In the genomic region with DNA sequence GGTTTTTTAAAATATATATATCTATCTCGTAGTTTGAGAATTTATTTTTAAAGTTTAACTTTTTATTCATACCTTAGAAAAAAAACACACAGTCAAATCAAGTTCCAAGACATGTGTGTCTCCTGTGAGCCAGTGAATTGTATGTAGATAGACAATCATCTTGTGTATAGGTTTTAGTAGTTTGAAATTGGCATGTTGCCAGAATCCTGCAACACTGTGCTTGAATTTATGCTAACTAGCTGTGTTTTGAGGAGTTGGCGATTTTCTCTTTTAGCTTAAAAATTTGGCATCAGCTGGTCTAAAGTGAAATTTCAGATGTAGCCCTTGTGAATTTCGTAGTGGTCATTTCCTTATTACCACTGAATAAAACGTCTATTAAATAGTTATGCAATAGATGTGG, we compare ENCODE assay signal across 15 cellular contexts.
"Had no signal": no experiment of that assay in that cellular context is flagged by ENCODE, and none has a peak within 500 bp of the region (broad histone marks: within the 10 kb centered on the region; RNA-seq: fewer than 3 reads in every experiment).

No MANE protein-coding gene starts in this region.

- H3K9me3 Mint-ChIP-seq: activated B cell treated with CpG ODN at 0.5 μM for 24 hours; activated CD4-positive, alpha-beta memory T cell treated with anti-CD3 and anti-CD28 coated beads, Interleukin-2, amount 10 ng/mL, durations not matched to agents 7 days and 5 days; activated naive CD8-positive, alpha-beta T cell treated with anti-CD3 and anti-CD28 coated beads for 36 hours; effector memory CD8-positive, alpha-beta T cell; naive B cell; neural crest cell; stimulated activated naive B cell treated with anti-CD40 and anti-IgM and Interleukin-4, amounts not matched to agents 10 μg/mL and 1 μg/mL and 100 μg/mL, for 72 hours had no signal

- H3K36me3 Mint-ChIP-seq: activated CD8-positive, alpha-beta memory T cell treated with anti-CD3 and anti-CD28 coated beads, Interleukin-2, amount 10 ng/mL, durations not matched to agents 7 days and 5 days; activated naive CD8-positive, alpha-beta T cell treated with anti-CD3 and anti-CD28 coated beads for 36 hours; naive B cell; stimulated activated naive B cell treated with anti-CD40 and anti-IgM and Interleukin-4, amounts not matched to agents 10 μg/mL and 1 μg/mL and 100 μg/mL, for 72 hours had no signal

- ATAC-seq: activated CD8-positive, alpha-beta memory T cell treated with anti-CD3 and anti-CD28 coated beads, Interleukin-2, amount 10 ng/mL, durations not matched to agents 7 days and 5 days; effector memory CD8-positive, alpha-beta T cell; foreskin keratinocyte; mucosa of descending colon; stimulated activated naive B cell treated with anti-CD40 and anti-IgM and Interleukin-4, amounts not matched to agents 10 μg/mL and 1 μg/mL and 100 μg/mL, for 72 hours had no signal

- H3K4me1 Mint-ChIP-seq: activated B cell treated with CpG ODN at 0.5 μM for 24 hours; activated CD4-positive, alpha-beta memory T cell treated with anti-CD3 and anti-CD28 coated beads, Interleukin-2, amount 10 ng/mL, durations not matched to agents 7 days and 5 days; activated CD8-positive, alpha-beta memory T cell treated with anti-CD3 and anti-CD28 coated beads, Interleukin-2, amount 10 ng/mL, durations not matched to agents 7 days and 5 days; activated naive CD8-positive, alpha-beta T cell treated with anti-CD3 and anti-CD28 coated beads for 36 hours; naive B cell; stimulated activated naive B cell treated with anti-CD40 and anti-IgM and Interleukin-4, amounts not matched to agents 10 μg/mL and 1 μg/mL and 100 μg/mL, for 72 hours had no signal

- H3K27me3 Mint-ChIP-seq: activated B cell treated with CpG ODN at 0.5 μM for 24 hours had no signal

- H3K4me3 Mint-ChIP-seq: activated B cell treated with CpG ODN at 0.5 μM for 24 hours; activated CD4-positive, alpha-beta memory T cell treated with anti-CD3 and anti-CD28 coated beads, Interleukin-2, amount 10 ng/mL, durations not matched to agents 7 days and 5 days; activated CD8-positive, alpha-beta memory T cell treated with anti-CD3 and anti-CD28 coated beads, Interleukin-2, amount 10 ng/mL, durations not matched to agents 7 days and 5 days; activated naive CD8-positive, alpha-beta T cell treated with anti-CD3 and anti-CD28 coated beads for 36 hours; effector memory CD8-positive, alpha-beta T cell; naive B cell; neural crest cell; stimulated activated naive B cell treated with anti-CD40 and anti-IgM and Interleukin-4, amounts not matched to agents 10 μg/mL and 1 μg/mL and 100 μg/mL, for 72 hours had no signal

- H3K27ac Mint-ChIP-seq: activated B cell treated with CpG ODN at 0.5 μM for 24 hours; activated CD4-positive, alpha-beta memory T cell treated with anti-CD3 and anti-CD28 coated beads, Interleukin-2, amount 10 ng/mL, durations not matched to agents 7 days and 5 days; activated CD8-positive, alpha-beta memory T cell treated with anti-CD3 and anti-CD28 coated beads, Interleukin-2, amount 10 ng/mL, durations not matched to agents 7 days and 5 days; activated naive CD8-positive, alpha-beta T cell treated with anti-CD3 and anti-CD28 coated beads for 36 hours; effector memory CD8-positive, alpha-beta T cell; naive B cell; stimulated activated naive B cell treated with anti-CD40 and anti-IgM and Interleukin-4, amounts not matched to agents 10 μg/mL and 1 μg/mL and 100 μg/mL, for 72 hours had no signal

- DNase-seq: activated B cell treated with CpG ODN at 0.5 μM for 24 hours; activated CD4-positive, alpha-beta memory T cell treated with anti-CD3 and anti-CD28 coated beads, Interleukin-2, amount 10 ng/mL, durations not matched to agents 7 days and 5 days; activated CD4-positive, alpha-beta T cell treated with anti-CD3 and anti-CD28 coated beads for 48 hours; activated CD8-positive, alpha-beta memory T cell treated with anti-CD3 and anti-CD28 coated beads, Interleukin-2, amount 10 ng/mL, durations not matched to agents 7 days and 5 days; activated naive CD8-positive, alpha-beta T cell treated with anti-CD3 and anti-CD28 coated beads for 36 hours; amniotic stem cell; effector memory CD8-positive, alpha-beta T cell; foreskin keratinocyte; mesenchymal stem cell; mucosa of descending colon; naive B cell; retina; stimulated activated naive B cell treated with anti-CD40 and anti-IgM and Interleukin-4, amounts not matched to agents 10 μg/mL and 1 μg/mL and 100 μg/mL, for 72 hours; upper lobe of left lung had no signal
